In genomic region chr15:71646767-71647478, GRCh38 we compare ENCODE assay signal across 29 cellular contexts.
"Had no signal": no experiment of that assay in that cellular context is flagged by ENCODE, and none has a peak within 500 bp of the region (broad histone marks: within the 10 kb centered on the region; RNA-seq: fewer than 3 reads in every experiment).

No MANE protein-coding gene starts in this region.

- H3K27ac ChIP-seq: pancreas, prostate gland, skin epidermis, thyroid gland, upper lobe of right lung had no signal

- H3K4me3 ChIP-seq: pancreas, prostate gland, skin epidermis, thyroid gland, upper lobe of right lung had no signal

- H3K4me1 ChIP-seq: pancreas, prostate gland, thyroid gland, upper lobe of right lung had no signal

- H3K27me3 Mint-ChIP-seq: activated CD4-positive, alpha-beta memory T cell treated with anti-CD3 and anti-CD28 coated beads for 36 hours had no signal

- ATAC-seq: esophagus mucosa, pancreas, upper lobe of right lung had no signal

- H3K36me3 Mint-ChIP-seq: activated CD4-positive, alpha-beta memory T cell treated with anti-CD3 and anti-CD28 coated beads for 36 hours; activated naive CD4-positive, alpha-beta T cell treated with anti-CD3 and anti-CD28 coated beads, Interleukin-2, amount 10 ng/mL, durations not matched to agents 7 days and 5 days; activated naive CD8-positive, alpha-beta T cell treated with anti-CD3 and anti-CD28 coated beads, Interleukin-2, amount 10 ng/mL, durations not matched to agents 7 days and 5 days; naive B cell had no signal

- H3K27ac Mint-ChIP-seq: activated CD4-positive, alpha-beta memory T cell treated with anti-CD3 and anti-CD28 coated beads for 36 hours; activated CD4-positive, alpha-beta T cell treated with anti-CD3 and anti-CD28 coated beads, Interleukin-2, amount 10 ng/mL, durations not matched to agents 24 days and 14 days; activated naive CD4-positive, alpha-beta T cell treated with anti-CD3 and anti-CD28 coated beads, Interleukin-2, amount 10 ng/mL, durations not matched to agents 7 days and 5 days; activated naive CD8-positive, alpha-beta T cell treated with anti-CD3 and anti-CD28 coated beads, Interleukin-2, amount 10 ng/mL, durations not matched to agents 7 days and 5 days; dendritic cell treated with granulocyte-macrophage colony-stimulating factor and Interleukin-4, amounts not matched to agents 40 ng/mL and 50 ng/mL, for 4 days; endodermal cell; mesothelial cell of epicardium; naive B cell; stimulated activated naive CD8-positive, alpha-beta T cell treated with anti-CD3 and anti-CD28 coated beads, Interleukin-15, Interleukin-2, amounts not matched to agents 100 ng/mL and 50 ng/mL, for 24 hours; T-helper 1 cell treated with Interleukin-12 subunit alpha and Interleukin-12 subunit beta and Interleukin-4 antibody, amounts not matched to agents 30 μg/mL and 1 μg/mL, for 36 hours had no signal

- H3K36me3 ChIP-seq: pancreas, prostate gland, thyroid gland, upper lobe of right lung had no signal

- H3K4me3 Mint-ChIP-seq: activated CD4-positive, alpha-beta memory T cell treated with anti-CD3 and anti-CD28 coated beads for 36 hours; activated CD4-positive, alpha-beta T cell treated with anti-CD3 and anti-CD28 coated beads, Interleukin-2, amount 10 ng/mL, durations not matched to agents 24 days and 14 days; activated naive CD4-positive, alpha-beta T cell treated with anti-CD3 and anti-CD28 coated beads, Interleukin-2, amount 10 ng/mL, durations not matched to agents 7 days and 5 days; activated naive CD8-positive, alpha-beta T cell treated with anti-CD3 and anti-CD28 coated beads, Interleukin-2, amount 10 ng/mL, durations not matched to agents 7 days and 5 days; dendritic cell treated with granulocyte-macrophage colony-stimulating factor and Interleukin-4, amounts not matched to agents 40 ng/mL and 50 ng/mL, for 4 days; endodermal cell; mesothelial cell of epicardium; naive B cell; nephron progenitor cell; stimulated activated naive CD8-positive, alpha-beta T cell treated with anti-CD3 and anti-CD28 coated beads, Interleukin-15, Interleukin-2, amounts not matched to agents 100 ng/mL and 50 ng/mL, for 24 hours; T-helper 1 cell treated with Interleukin-12 subunit alpha and Interleukin-12 subunit beta and Interleukin-4 antibody, amounts not matched to agents 30 μg/mL and 1 μg/mL, for 36 hours had no signal

- H3K27me3 ChIP-seq: pancreas, thyroid gland, upper lobe of right lung had no signal

- H3K4me1 Mint-ChIP-seq: activated CD4-positive, alpha-beta T cell treated with anti-CD3 and anti-CD28 coated beads, Interleukin-2, amount 10 ng/mL, durations not matched to agents 24 days and 14 days; activated naive CD4-positive, alpha-beta T cell treated with anti-CD3 and anti-CD28 coated beads, Interleukin-2, amount 10 ng/mL, durations not matched to agents 7 days and 5 days; activated naive CD8-positive, alpha-beta T cell treated with anti-CD3 and anti-CD28 coated beads, Interleukin-2, amount 10 ng/mL, durations not matched to agents 7 days and 5 days; naive B cell had no signal

- DNase-seq: activated CD4-positive, alpha-beta memory T cell treated with anti-CD3 and anti-CD28 coated beads for 36 hours; activated CD4-positive, alpha-beta T cell treated with anti-CD3 and anti-CD28 coated beads, Interleukin-2, amount 10 ng/mL, durations not matched to agents 24 days and 14 days; activated CD4-positive, CD25-positive, alpha-beta regulatory T cell treated with anti-CD3 and anti-CD28 coated beads, Interleukin-2, amount 50 U/mL, for 72 hours; activated CD8-positive, alpha-beta memory T cell treated with anti-CD3 and anti-CD28 coated beads, Interleukin-2, amount 50 U/mL, for 4 hours; activated gamma-delta T cell; activated naive CD4-positive, alpha-beta T cell treated with anti-CD3 and anti-CD28 coated beads, Interleukin-2, amount 10 ng/mL, durations not matched to agents 7 days and 5 days; activated naive CD8-positive, alpha-beta T cell treated with anti-CD3 and anti-CD28 coated beads, Interleukin-2, amount 10 ng/mL, durations not matched to agents 7 days and 5 days; activated T-cell treated with anti-CD3 and anti-CD28 coated beads, Interleukin-2, amount 50 U/mL, for 1 hour; central memory CD4-positive, alpha-beta T cell; endodermal cell; foreskin melanocyte; kidney glomerular epithelial cell; naive B cell; nephron progenitor cell; pancreas; retina; stimulated activated CD4-positive, alpha-beta T cell treated with anti-CD3 and anti-CD28 coated beads, Interleukin-12 subunit alpha, Interleukin-12 subunit beta, amount 100 ng/mL, for 4 hours; stimulated activated CD4-positive, alpha-beta T cell treated with anti-CD3 and anti-CD28 coated beads, Interleukin-4, amount 100 ng/mL, for 1 hour; substantia nigra; T-helper 9 cell; thyroid gland; upper lobe of right lung had no signal

- H3K9me3 ChIP-seq: pancreas, prostate gland, thyroid gland, upper lobe of right lung had no signal
